Comparison of ENCODE assay signal across 28 cellular contexts in genomic region chr2:20453087-20453486, GRCh38. TPM values are rescaled to one million over a fixed set of nuclear protein-coding genes. Genes with fewer than 3 reads are reported as not detected.
DNase-seq lines count a peak whose midpoint lies in the region; ATAC-seq and TF ChIP-seq lines count a peak whose summit lies in the region.
"Had no signal": no experiment of that assay in that cellular context is flagged by ENCODE, and none has a peak within 500 bp of the region (broad histone marks: within the 10 kb centered on the region; RNA-seq: fewer than 3 reads in every experiment).

No MANE protein-coding gene starts in this region.

- TF ChIP-seq POLR2A in esophagus muscularis mucosa (IDR thresholded peaks at IDR 0.05; ENCODE audit: low read depth) (no peak), transverse colon (IDR thresholded peaks at IDR 0.05) (no peak)

- H3K4me3 ChIP-seq in esophagus muscularis mucosa (no peak overlapping the region), rectal smooth muscle tissue (ENCODE audit: low read length) (no peak overlapping the region), transverse colon (no peak overlapping the region)
- H3K4me3 ChIP-seq: GM12878, PC-9, skin epidermis, thyroid gland had no signal

- peaks cover 14% of the 10 kb centered on the region for H3K4me1 Mint-ChIP-seq in activated CD4-positive, alpha-beta memory T cell treated with anti-CD3 and anti-CD28 coated beads for 36 hours (ENCODE audit: low read depth)
- peaks cover 2% of the 10 kb centered on the region for H3K4me1 Mint-ChIP-seq in activated CD4-positive, alpha-beta memory T cell treated with anti-CD3 and anti-CD28 coated beads, Interleukin-2, amount 10 ng/mL, durations not matched to agents 7 days and 5 days
- H3K4me1 Mint-ChIP-seq in stimulated activated naive B cell treated with anti-CD40 and anti-IgM and Interleukin-4, amounts not matched to agents 10 μg/mL and 1 μg/mL and 100 μg/mL, for 72 hours = peaks cover 5 to 17% of the 10 kb centered on the region in 2 donors

- no peak for ATAC-seq in HG03457 (IDR thresholded peaks at IDR 0.05; ENCODE audit: unreplicated experiment)
- ATAC-seq in stimulated activated naive B cell treated with anti-CD40 and anti-IgM and Interleukin-4, amounts not matched to agents 10 μg/mL and 1 μg/mL and 100 μg/mL, for 72 hours (replicated peaks) = no peak
- ATAC-seq: activated CD8-positive, alpha-beta T cell treated with anti-CD3 and anti-CD28 coated beads for 36 hours; GM12878; naive thymus-derived CD8-positive, alpha-beta T cell; Right ventricle myocardium inferior had no signal

- in situ Hi-C loops in transverse colon (cut with MboI; ENCODE audit: low pct_ligation_motif_present in 1 of 4, low pct_unique_long_range_greater_than_20kb in 1 of 4, low sequenced_read_pairs in 3 of 4) = no loop called here

- no peak for TF ChIP-seq EP300 in esophagus muscularis mucosa (IDR thresholded peaks at IDR 0.05)
- no peak for TF ChIP-seq EP300 in transverse colon (IDR thresholded peaks at IDR 0.05; ENCODE audit: low read depth)

- H3K27ac ChIP-seq in esophagus muscularis mucosa (replicated peaks in 1 of 4) (peak overlapping the region; percentile 94 to 100 (median 98)), rectal smooth muscle tissue (ENCODE audit: low read depth, low read length) (peak overlapping the region; percentile 99), transverse colon (peak overlapping the region; percentile 97 to 99 (median 97))
- H3K27ac ChIP-seq: brain microvascular endothelial cell, PC-9 had no signal

- no peaks in the 10 kb centered on the region for H3K9me3 ChIP-seq in esophagus muscularis mucosa
- H3K9me3 ChIP-seq in transverse colon = no peaks in the 10 kb centered on the region
- H3K9me3 ChIP-seq: thyroid gland had no signal

- peaks cover 17% of the 10 kb centered on the region for H3K27me3 Mint-ChIP-seq in activated CD4-positive, alpha-beta memory T cell treated with anti-CD3 and anti-CD28 coated beads for 36 hours
- peaks cover 34% of the 10 kb centered on the region for H3K27me3 Mint-ChIP-seq in activated CD4-positive, alpha-beta memory T cell treated with anti-CD3 and anti-CD28 coated beads, Interleukin-2, amount 10 ng/mL, durations not matched to agents 7 days and 5 days
- peaks cover 16 to 17% of the 10 kb centered on the region in 2 donors for H3K27me3 Mint-ChIP-seq in stimulated activated naive B cell treated with anti-CD40 and anti-IgM and Interleukin-4, amounts not matched to agents 10 μg/mL and 1 μg/mL and 100 μg/mL, for 72 hours

- TF ChIP-seq CTCF in esophagus muscularis mucosa (IDR thresholded peaks at IDR 0.05) (no peak), transverse colon (IDR thresholded peaks at IDR 0.05) (no peak)

- H3K36me3 ChIP-seq in esophagus muscularis mucosa (peaks cover 7 to 17% (median 9%) of the 10 kb centered on the region in 4 donors), rectal smooth muscle tissue (ENCODE audit: control insufficient read depth, insufficient read depth, low read length) (peaks cover 11% of the 10 kb centered on the region), transverse colon (peaks cover 0 to 5% (median 0%) of the 10 kb centered on the region in 4 donors)

- H3K27me3 ChIP-seq in esophagus muscularis mucosa (no peaks in the 10 kb centered on the region), rectal smooth muscle tissue (ENCODE audit: control insufficient read depth, insufficient read depth, low read length) (no peaks in the 10 kb centered on the region), transverse colon (no peaks in the 10 kb centered on the region)
- H3K27me3 ChIP-seq: brain microvascular endothelial cell, thyroid gland had no signal

- H3K4me3 Mint-ChIP-seq in activated CD4-positive, alpha-beta memory T cell treated with anti-CD3 and anti-CD28 coated beads for 36 hours = no peak overlapping the region
- H3K4me3 Mint-ChIP-seq in activated CD4-positive, alpha-beta memory T cell treated with anti-CD3 and anti-CD28 coated beads, Interleukin-2, amount 10 ng/mL, durations not matched to agents 7 days and 5 days = no peak overlapping the region
- H3K4me3 Mint-ChIP-seq in stimulated activated naive B cell treated with anti-CD40 and anti-IgM and Interleukin-4, amounts not matched to agents 10 μg/mL and 1 μg/mL and 100 μg/mL, for 72 hours = no peak overlapping the region
- H3K4me3 Mint-ChIP-seq: activated CD8-positive, alpha-beta T cell treated with anti-CD3 and anti-CD28 coated beads for 36 hours; activated naive CD4-positive, alpha-beta T cell treated with anti-CD3 and anti-CD28 coated beads for 36 hours; activated T-helper 1 cell treated with anti-CD3 and anti-CD28 coated beads, Interleukin-12 subunit alpha, Interleukin-12 subunit beta, Interleukin-2, Interleukin-4 antibody, amounts not matched to agents 30 ng/mL and 10 ng/mL and 1 ng/mL, durations not matched to agents 14 hours and 24 hours and 36 hours; naive thymus-derived CD8-positive, alpha-beta T cell; T-helper 2 cell treated with Interferon-gamma antibody and Interleukin-4, amounts not matched to agents 5 μg/mL and 100 μg/mL, for 36 hours had no signal

- POLR2A ChIA-PET in activated CD4-positive, alpha-beta memory T cell treated with anti-CD3 and anti-CD28 coated beads for 36 hours (lab: Charles Lee) = no interaction called here
- POLR2A ChIA-PET in activated CD4-positive, alpha-beta memory T cell treated with anti-CD3 and anti-CD28 coated beads, Interleukin-2, amount 10 ng/mL, durations not matched to agents 7 days and 5 days (lab: Charles Lee) = no interaction called here

- peaks cover 2% of the 10 kb centered on the region for H3K36me3 Mint-ChIP-seq in activated CD4-positive, alpha-beta memory T cell treated with anti-CD3 and anti-CD28 coated beads for 36 hours
- no peaks in the 10 kb centered on the region for H3K36me3 Mint-ChIP-seq in activated CD4-positive, alpha-beta memory T cell treated with anti-CD3 and anti-CD28 coated beads, Interleukin-2, amount 10 ng/mL, durations not matched to agents 7 days and 5 days (ENCODE audit: low read depth)
- H3K36me3 Mint-ChIP-seq in stimulated activated naive B cell treated with anti-CD40 and anti-IgM and Interleukin-4, amounts not matched to agents 10 μg/mL and 1 μg/mL and 100 μg/mL, for 72 hours = peaks cover 0 to 6% of the 10 kb centered on the region in 2 donors

- no peak overlapping the region for H3K9ac ChIP-seq in rectal smooth muscle tissue (ENCODE audit: low read length)

- CTCF ChIA-PET in activated CD4-positive, alpha-beta memory T cell treated with anti-CD3 and anti-CD28 coated beads for 36 hours (lab: Charles Lee) = interaction anchor here (1.2 to 1.6 kb wide), 4 partner anchors 42 to 208 kb away, joined by 5 to 8 read pairs (median 6); partner anchors contain the start of gene HS1BP3
- CTCF ChIA-PET in activated CD4-positive, alpha-beta memory T cell treated with anti-CD3 and anti-CD28 coated beads, Interleukin-2, amount 10 ng/mL, durations not matched to agents 7 days and 5 days (lab: Charles Lee) = interaction anchor here (1.0 to 2.7 kb wide), 3 partner anchors 14 to 198 kb away, joined by 3 to 13 read pairs (median 3); partner anchors contain the start of gene HS1BP3

- WGBS in esophagus muscularis mucosa = 100% methylated on average over 3 of the region's 3 CpGs
- 87% methylated on average over 3 of the region's 3 CpGs; no CpG with 5 or more reads in 1 of the 2 donors for WGBS in transverse colon (ENCODE audit: low coverage in 1 of 2), 2 donors

- DNase-seq in activated CD4-positive, alpha-beta memory T cell treated with anti-CD3 and anti-CD28 coated beads for 36 hours = peak; percentile 1
- no peak for DNase-seq in activated CD4-positive, alpha-beta memory T cell treated with anti-CD3 and anti-CD28 coated beads, Interleukin-2, amount 10 ng/mL, durations not matched to agents 7 days and 5 days
- DNase-seq in esophagus muscularis mucosa (ENCODE audit: extremely low spot score) (no peak), transverse colon (no peak), NCI-H774 (lab: John Stamatoyannopoulos, UW) (no peak)
- DNase-seq in stimulated activated naive B cell treated with anti-CD40 and anti-IgM and Interleukin-4, amounts not matched to agents 10 μg/mL and 1 μg/mL and 100 μg/mL, for 72 hours = no peak
- DNase-seq: activated CD4-positive, CD25-positive, alpha-beta regulatory T cell treated with anti-CD3 and anti-CD28 coated beads, Interleukin-2, amount 50 U/mL, for 72 hours; activated CD8-positive, alpha-beta T cell treated with anti-CD3 and anti-CD28 coated beads for 36 hours; activated naive CD4-positive, alpha-beta T cell treated with anti-CD3 and anti-CD28 coated beads for 36 hours; C1 segment of cervical spinal cord; glutamatergic neuron; H7; MM.1S; naive thymus-derived CD8-positive, alpha-beta T cell; NCI-H1436 treated with DMSO at 0.1 percent for 48 hours; NCI-H2107; NCI-H345; PC-9; stimulated activated naive CD4-positive, alpha-beta T cell treated with Interleukin-2 at 50 U/mL for 16 hours; thyroid gland had no signal

- intact Hi-C loops in activated CD4-positive, alpha-beta memory T cell treated with anti-CD3 and anti-CD28 coated beads for 36 hours (cut with micrococcal nuclease) = no loop called here
- intact Hi-C loops in esophagus muscularis mucosa (cut with DNase I) = no loop called here
- intact Hi-C loops in transverse colon (cut with DNase I; ENCODE audit: low total_unique reads) = no loop called here

- H3K4me1 ChIP-seq in esophagus muscularis mucosa = peaks cover 30 to 72% (median 61%) of the 10 kb centered on the region in 4 donors
- H3K4me1 ChIP-seq in rectal smooth muscle tissue (ENCODE audit: control insufficient read depth, insufficient read depth, low read length) = peaks cover 39% of the 10 kb centered on the region
- peaks cover 4 to 40% (median 15%) of the 10 kb centered on the region in 4 donors for H3K4me1 ChIP-seq in transverse colon

- no peak overlapping the region for H3K27ac Mint-ChIP-seq in activated CD4-positive, alpha-beta memory T cell treated with anti-CD3 and anti-CD28 coated beads for 36 hours
- no peak overlapping the region for H3K27ac Mint-ChIP-seq in activated CD4-positive, alpha-beta memory T cell treated with anti-CD3 and anti-CD28 coated beads, Interleukin-2, amount 10 ng/mL, durations not matched to agents 7 days and 5 days
- H3K27ac Mint-ChIP-seq in stimulated activated naive B cell treated with anti-CD40 and anti-IgM and Interleukin-4, amounts not matched to agents 10 μg/mL and 1 μg/mL and 100 μg/mL, for 72 hours = no peak overlapping the region
- H3K27ac Mint-ChIP-seq: activated CD8-positive, alpha-beta T cell treated with anti-CD3 and anti-CD28 coated beads for 36 hours; activated naive CD4-positive, alpha-beta T cell treated with anti-CD3 and anti-CD28 coated beads for 36 hours; activated T-helper 1 cell treated with anti-CD3 and anti-CD28 coated beads, Interleukin-12 subunit alpha, Interleukin-12 subunit beta, Interleukin-2, Interleukin-4 antibody, amounts not matched to agents 30 ng/mL and 10 ng/mL and 1 ng/mL, durations not matched to agents 14 hours and 24 hours and 36 hours; T-helper 2 cell treated with Interferon-gamma antibody and Interleukin-4, amounts not matched to agents 5 μg/mL and 100 μg/mL, for 36 hours had no signal

- no peaks in the 10 kb centered on the region for H3K9me3 Mint-ChIP-seq in activated CD4-positive, alpha-beta memory T cell treated with anti-CD3 and anti-CD28 coated beads for 36 hours
- H3K9me3 Mint-ChIP-seq in activated CD4-positive, alpha-beta memory T cell treated with anti-CD3 and anti-CD28 coated beads, Interleukin-2, amount 10 ng/mL, durations not matched to agents 7 days and 5 days = no peaks in the 10 kb centered on the region
- no peaks in the 10 kb centered on the region for H3K9me3 Mint-ChIP-seq in stimulated activated naive B cell treated with anti-CD40 and anti-IgM and Interleukin-4, amounts not matched to agents 10 μg/mL and 1 μg/mL and 100 μg/mL, for 72 hours
- H3K9me3 Mint-ChIP-seq: activated CD8-positive, alpha-beta T cell treated with anti-CD3 and anti-CD28 coated beads for 36 hours; activated naive CD4-positive, alpha-beta T cell treated with anti-CD3 and anti-CD28 coated beads for 36 hours; activated T-helper 1 cell treated with anti-CD3 and anti-CD28 coated beads, Interleukin-12 subunit alpha, Interleukin-12 subunit beta, Interleukin-2, Interleukin-4 antibody, amounts not matched to agents 30 ng/mL and 10 ng/mL and 1 ng/mL, durations not matched to agents 14 hours and 24 hours and 36 hours; naive thymus-derived CD8-positive, alpha-beta T cell; T-helper 2 cell treated with Interferon-gamma antibody and Interleukin-4, amounts not matched to agents 5 μg/mL and 100 μg/mL, for 36 hours had no signal

RNA-seq across cellular contexts. Expression of gene RHOB, which starts 6.2 kb away (rescaled TPM):
- total RNA-seq in activated CD4-positive, alpha-beta memory T cell treated with anti-CD3 and anti-CD28 coated beads for 36 hours = 10 to 100 TPM; 31.6 to 33.6 TPM
- total RNA-seq in activated CD4-positive, alpha-beta memory T cell treated with anti-CD3 and anti-CD28 coated beads, Interleukin-2, amount 10 ng/mL, durations not matched to agents 7 days and 5 days = 10 to 100 TPM; 14.0 to 14.4 TPM
- total RNA-seq in esophagus muscularis mucosa (1,000 to 10,000 TPM in 3 of 4 donors, 100 to 1,000 TPM in 1; 809 to 1,532 (median 1,203) TPM), transverse colon (100 to 1,000 TPM; 360 to 732 (median 532) TPM)

Comparison
In these comparisons a context has a peak if more than half of its experiments do, and no peak if none do; other contexts are left out.
1. RNA of gene RHOB, which starts 6.2 kb away (total RNA-seq): 809 to 1,532 TPM in esophagus muscularis mucosa and 360 to 732 TPM in transverse colon; 31.6 to 33.6 TPM in activated CD4-positive, alpha-beta memory T cell treated with anti-CD3 and anti-CD28 coated beads for 36 hours and 14.0 to 14.4 TPM in activated CD4-positive, alpha-beta memory T cell treated with anti-CD3 and anti-CD28 coated beads, Interleukin-2, amount 10 ng/mL, durations not matched to agents 7 days and 5 days; every median in the first group is over 10 times any median in the second.
2. Peak in every context shown above with its lines, with median percentiles within 50 percentile points of each other: H3K27ac ChIP-seq.